ENCODE assay signal across 1 cellular context in genomic region chr13:33441015-33441414, GRCh38.
TF ChIP-seq lines count a peak whose summit lies in the region.

No MANE protein-coding gene starts in this region.

TF ChIP-seq in HEK293, 187 proteins besides CTCF, POLR2A, EP300 and RAD21 (continued from another document):
- TF ChIP-seq ZNF148 (tag by site-specific recombination; IDR thresholded peaks at IDR 0.05; ENCODE audit: borderline replicate concordance) (no peak), ZFP3 (tag by site-specific recombination; IDR thresholded peaks at IDR 0.05; ENCODE audit: low read depth) (no peak), ZNF10 (tag by site-specific recombination; IDR thresholded peaks at IDR 0.05) (no peak), ZBTB8A (tag by site-specific recombination; IDR thresholded peaks at IDR 0.05) (no peak)
